In genomic region chr19:18477042-18477760, GRCh38 we compare ENCODE assay signal across 12 cellular contexts. TPM values are rescaled to one million over a fixed set of nuclear protein-coding genes. Genes with fewer than 3 reads are reported as not detected.
DNase-seq lines count a peak whose midpoint lies in the region; ATAC-seq and TF ChIP-seq lines count a peak whose summit lies in the region.
"Had no signal": no experiment of that assay in that cellular context is flagged by ENCODE, and none has a peak within 500 bp of the region (broad histone marks: within the 10 kb centered on the region; RNA-seq: fewer than 3 reads in every experiment).

No MANE protein-coding gene starts in this region.

- peak; percentile 36 for DNase-seq in activated CD4-positive, alpha-beta T cell treated with anti-CD3 and anti-CD28 coated beads for 36 hours
- DNase-seq in activated CD4-positive, alpha-beta T cell treated with anti-CD3 and anti-CD28 coated beads, Interleukin-2, amount 50 U/mL, for 48 hours = no peak
- DNase-seq in Panc1 (ENCODE audit: low read depth, low spot score) (no peak), endodermal cell (no peak), spleen (peak; percentile 70)
- DNase-seq: NCI-H748 treated with DMSO at 0.1 percent for 48 hours had no signal

- no TSS peak for BruUV-seq in Panc1 (replicated peaks; lab: Mats Ljungman, UMichigan)

- POLR2A ChIA-PET in activated CD4-positive, alpha-beta T cell treated with anti-CD3 and anti-CD28 coated beads for 36 hours (lab: Charles Lee) = no interaction called here
- POLR2A ChIA-PET in Panc1 (lab: Charles Lee) = no interaction called here

- no peak overlapping the region for H3K4me3 Mint-ChIP-seq in activated CD4-positive, alpha-beta T cell treated with anti-CD3 and anti-CD28 coated beads for 36 hours
- H3K4me3 Mint-ChIP-seq in endodermal cell = no peak overlapping the region

- no peak overlapping the region; the same call in 1 of the 2 replicates for H3K27ac ChIP-seq in Panc1 (ENCODE audit: low read length)
- H3K27ac ChIP-seq in endodermal cell (ENCODE audit: low read depth, low read length) = peak overlapping the region; percentile 44
- peak overlapping the region in 6 of 8 donors; percentile 79 to 91 (median 85) for H3K27ac ChIP-seq in spleen

- no peak for ATAC-seq in activated CD4-positive, alpha-beta T cell treated with anti-CD3 and anti-CD28 coated beads for 36 hours
- ATAC-seq in Panc1 (no peak), GM21515 (IDR thresholded peaks at IDR 0.05; ENCODE audit: unreplicated experiment) (no peak), GM21360 (IDR thresholded peaks at IDR 0.05; ENCODE audit: unreplicated experiment) (no peak), HG02870 (IDR thresholded peaks at IDR 0.05; ENCODE audit: unreplicated experiment) (no peak)
- ATAC-seq: sciatic nerve had no signal

- intact Hi-C loops in activated CD4-positive, alpha-beta T cell treated with anti-CD3 and anti-CD28 coated beads for 36 hours (cut with DNase I, micrococcal nuclease) = loop anchor here in 1 of 2 experiments (10.0 kb wide), 1 partner anchor 368 kb away; no protein-coding TSS in a partner anchor
- intact Hi-C loops in Panc1 (cut with micrococcal nuclease; ENCODE audit: unreplicated experiment) = no loop called here
- intact Hi-C loops in spleen (cut with DNase I; ENCODE audit: low total_unique reads) = no loop called here

- H3K4me1 Mint-ChIP-seq in activated CD4-positive, alpha-beta T cell treated with anti-CD3 and anti-CD28 coated beads for 36 hours = peaks cover 66% of the 10 kb centered on the region
- no peaks in the 10 kb centered on the region for H3K4me1 Mint-ChIP-seq in endodermal cell

- H3K27ac Mint-ChIP-seq in activated CD4-positive, alpha-beta T cell treated with anti-CD3 and anti-CD28 coated beads for 36 hours = peak overlapping the region; percentile 95
- no peak overlapping the region for H3K27ac Mint-ChIP-seq in endodermal cell

- H3K36me3 Mint-ChIP-seq in activated CD4-positive, alpha-beta T cell treated with anti-CD3 and anti-CD28 coated beads for 36 hours (ENCODE audit: low read depth) = peaks cover 10% of the 10 kb centered on the region
- H3K36me3 Mint-ChIP-seq in endodermal cell (ENCODE audit: low read depth) = peaks cover 3% of the 10 kb centered on the region

- no peaks in the 10 kb centered on the region for H3K27me3 Mint-ChIP-seq in activated CD4-positive, alpha-beta T cell treated with anti-CD3 and anti-CD28 coated beads for 36 hours
- no peaks in the 10 kb centered on the region for H3K27me3 Mint-ChIP-seq in endodermal cell (ENCODE audit: insufficient read depth)

- 87 to 89% methylated on average over 22 to 24 of the region's 24 CpGs for WGBS in endodermal cell (ENCODE audit: insufficient coverage in 1 of 2, insufficient read length in 1 of 2), 2 experiments
- WGBS in spleen, 5 donors = 62 to 85% (median 70%) methylated on average over 24 of the region's 24 CpGs

- no peak overlapping the region for H3K9ac ChIP-seq in endodermal cell (ENCODE audit: extremely low read depth, low read length, poor library complexity, severe bottlenecking)

- CTCF ChIA-PET in activated CD4-positive, alpha-beta T cell treated with anti-CD3 and anti-CD28 coated beads for 36 hours (lab: Charles Lee) = interaction anchor here (1.5 kb wide), 1 partner anchor 42 kb away, joined by 3 read pairs; no protein-coding TSS in a partner anchor
- CTCF ChIA-PET in Panc1 (lab: Charles Lee) = no interaction called here

- TF ChIP-seq POLR2A in spleen (IDR thresholded peaks at IDR 0.05) = no peak

- no peaks in the 10 kb centered on the region for H3K9me3 Mint-ChIP-seq in activated CD4-positive, alpha-beta T cell treated with anti-CD3 and anti-CD28 coated beads for 36 hours (ENCODE audit: low read depth)
- H3K9me3 Mint-ChIP-seq in endodermal cell = no peaks in the 10 kb centered on the region

- in situ Hi-C loops in Panc1 (cut with HindIII; ENCODE audit: low pct_unique_long_range_greater_than_20kb, low sequenced_read_pairs) = no loop called here

- H3K4me3 ChIP-seq in Panc1 (ENCODE audit: low read depth in 2 of 2, low read length in 2 of 2) (no peak overlapping the region), endodermal cell (ENCODE audit: low read length) (no peak overlapping the region), spleen (no peak overlapping the region)
- H3K4me3 ChIP-seq: coronary artery, GM12878 had no signal

- H3K9me3 ChIP-seq in Panc1 (ENCODE audit: control insufficient read depth, insufficient read depth, low read depth, low read length) (no peaks in the 10 kb centered on the region), endodermal cell (ENCODE audit: control insufficient read depth, low read length) (peaks cover 7% of the 10 kb centered on the region), spleen (no peaks in the 10 kb centered on the region)

- peak; percentile 52; the same call in 1 of the 2 replicates for TF ChIP-seq CTCF in Panc1 (IDR thresholded peaks at IDR 0.05)
- TF ChIP-seq CTCF in endodermal cell (conservative IDR thresholded peaks at IDR 0.05) = peak; percentile 56
- TF ChIP-seq CTCF in spleen (IDR thresholded peaks at IDR 0.05 in 8 of 11, conservative IDR thresholded peaks at IDR 0.05 in 3 of 11) = peak in 1 of 11 experiments; percentile 8

- no peaks in the 10 kb centered on the region for H3K27me3 ChIP-seq in Panc1 (ENCODE audit: control insufficient read depth, insufficient read depth, low read length)
- no peaks in the 10 kb centered on the region for H3K27me3 ChIP-seq in endodermal cell (ENCODE audit: control insufficient read depth, insufficient read depth, low read length, poor library complexity, severe bottlenecking)
- H3K27me3 ChIP-seq in spleen (replicated peaks in 1 of 7) = no peaks in the 10 kb centered on the region

- H3K36me3 ChIP-seq in Panc1 (ENCODE audit: control insufficient read depth, insufficient read depth, low read length) (no peaks in the 10 kb centered on the region), endodermal cell (ENCODE audit: control insufficient read depth, insufficient read depth, low read length) (no peaks in the 10 kb centered on the region), spleen (peaks cover 0 to 14% (median 6%) of the 10 kb centered on the region in 6 donors)

- peaks cover 21% of the 10 kb centered on the region for H3K4me1 ChIP-seq in Panc1 (ENCODE audit: control insufficient read depth, insufficient read depth, low read length)
- H3K4me1 ChIP-seq in endodermal cell (ENCODE audit: control insufficient read depth, insufficient read depth, low read length) = no peaks in the 10 kb centered on the region
- peaks cover 41 to 100% (median 86%) of the 10 kb centered on the region in 6 donors for H3K4me1 ChIP-seq in spleen

RNA-seq across cellular contexts. Expression of gene ISYNA1, which starts 39.3 kb away (rescaled TPM):
- 10 to 100 TPM; 18.8 to 23.3 TPM for total RNA-seq in activated CD4-positive, alpha-beta T cell treated with anti-CD3 and anti-CD28 coated beads for 36 hours
- total RNA-seq in Panc1 (2021; ENCODE audit: unreplicated experiment) = 351 TPM
- 540 TPM for polyA plus RNA-seq in Panc1 (2012; ENCODE audit: insufficient read length)
- total RNA-seq in endodermal cell = 100 to 1,000 TPM; 156 to 212 TPM
- polyA plus RNA-seq in endodermal cell (2013, experiment 1 of 2) = 502 TPM
- 458 TPM for polyA plus RNA-seq in endodermal cell (2013, experiment 2 of 2)
- total RNA-seq in spleen = 10 to 100 TPM; 37.5 to 82.3 (median 44.4) TPM
- polyA plus RNA-seq in spleen = 10 to 100 TPM; 31.7 to 58.2 (median 49.0) TPM

RNA-seq across cellular contexts. Expression of gene ELL, which starts 44.7 kb away (rescaled TPM):
- 10 to 100 TPM; 20.2 to 21.4 TPM for total RNA-seq in activated CD4-positive, alpha-beta T cell treated with anti-CD3 and anti-CD28 coated beads for 36 hours
- 18.6 TPM for total RNA-seq in Panc1 (2021; ENCODE audit: unreplicated experiment)
- 15.9 TPM for polyA plus RNA-seq in Panc1 (2012; ENCODE audit: insufficient read length)
- 10 to 100 TPM; 10.9 to 15.4 TPM for total RNA-seq in endodermal cell
- 7.1 TPM for polyA plus RNA-seq in endodermal cell (2013, experiment 1 of 2)
- 6.6 TPM for polyA plus RNA-seq in endodermal cell (2013, experiment 2 of 2)
- total RNA-seq in spleen = 10 to 100 TPM; 23.0 to 44.8 (median 32.1) TPM
- polyA plus RNA-seq in spleen = 10 to 100 TPM in 1 of 3 donors, 1 to 10 TPM in 2; 4.5 to 14.2 (median 7.9) TPM

RNA-seq across cellular contexts. Expression of gene SSBP4, which starts 58.0 kb away (rescaled TPM):
- 10 to 100 TPM; 71.7 to 79.3 TPM for total RNA-seq in activated CD4-positive, alpha-beta T cell treated with anti-CD3 and anti-CD28 coated beads for 36 hours
- 128 TPM for total RNA-seq in Panc1 (2021; ENCODE audit: unreplicated experiment)
- polyA plus RNA-seq in Panc1 (2012; ENCODE audit: insufficient read length) = 185 TPM
- 10 to 100 TPM; 35.9 to 43.5 TPM for total RNA-seq in endodermal cell
- 154 TPM for polyA plus RNA-seq in endodermal cell (2013, experiment 1 of 2)
- 157 TPM for polyA plus RNA-seq in endodermal cell (2013, experiment 2 of 2)
- 100 to 1,000 TPM in 1 of 7 donors, 10 to 100 TPM in 6; 56.3 to 103 (median 82.4) TPM for total RNA-seq in spleen
- polyA plus RNA-seq in spleen = 100 to 1,000 TPM in 1 of 3 donors, 10 to 100 TPM in 2; 80.6 to 143 (median 94.9) TPM

Comparison
In these comparisons a context has a peak if more than half of its experiments do, and no peak if none do; other contexts are left out.
1. DNase-seq: peak in activated CD4-positive, alpha-beta T cell treated with anti-CD3 and anti-CD28 coated beads for 36 hours (single experiment) and spleen (single experiment); none in activated CD4-positive, alpha-beta T cell treated with anti-CD3 and anti-CD28 coated beads, Interleukin-2, amount 50 U/mL, for 48 hours (0 of 2), Panc1 (single experiment) and endodermal cell (single experiment).